9 cellular contexts compared by ENCODE assay signal in genomic region chr4:77146426-77147399, GRCh38. TPM values are rescaled to one million over a fixed set of nuclear protein-coding genes. Genes with fewer than 3 reads are reported as not detected.
A peak's percentile ranks its signal among the peaks of the same experiment; 100 is the strongest.
DNase-seq lines count a peak whose midpoint lies in the region; ATAC-seq and TF ChIP-seq lines count a peak whose summit lies in the region.
"Had no signal": no experiment of that assay in that cellular context is flagged by ENCODE, and none has a peak within 500 bp of the region (broad histone marks: within the 10 kb centered on the region; RNA-seq: fewer than 3 reads in every experiment).

No MANE protein-coding gene starts in this region.

- no peak overlapping the region for H4K91ac ChIP-seq in H9 (ENCODE audit: insufficient read length, low read depth, low read length)

- no peaks in the 10 kb centered on the region for H3K36me3 ChIP-seq in GM23248 (ENCODE audit: low read depth)
- no peaks in the 10 kb centered on the region for H3K36me3 ChIP-seq in MG63

- no peaks in the 10 kb centered on the region for H3K79me2 ChIP-seq in GM23248 (ENCODE audit: insufficient read depth)
- H3K79me2 ChIP-seq in H9 (ENCODE audit: insufficient read depth, low read length): no peaks in the 10 kb centered on the region

- no peak overlapping the region for H3T11ph ChIP-seq in H9 (ENCODE audit: low read length)

- no peak overlapping the region for H3K4ac ChIP-seq in H9 (ENCODE audit: low read depth, low read length)

- H3K4me1 Mint-ChIP-seq in T-helper 2 cell treated with Interferon-gamma antibody and Interleukin-4, amounts not matched to agents 5 μg/mL and 100 μg/mL, for 36 hours (ENCODE audit: low read depth): peaks cover 32% of the 10 kb centered on the region
- H3K4me1 Mint-ChIP-seq in memory B cell (peaks cover 13% of the 10 kb centered on the region), H9 (peaks cover 3 to 14% of the 10 kb centered on the region in 2 experiments; a peak in 3 of 4 replicates)

- 66 to 68% methylated on average over 5 of the region's 5 CpGs for whole genome bisulfite sequencing in GM23248 (ENCODE audit: low coverage in 1 of 2, low lambda C conversion rate in 2 of 2, missing lambda C conversion rate in 2 of 2), 2 experiments
- no CpG with 5 or more reads among the region's 5 CpGs for WGBS in H9 (ENCODE audit: extremely low coverage, insufficient read length, low lambda C conversion rate)

- H3K9me3 ChIP-seq in GM23248 (ENCODE audit: low read depth): no peaks in the 10 kb centered on the region
- H3K9me3 ChIP-seq in MG63: no peaks in the 10 kb centered on the region
- H3K9me3 ChIP-seq in H9 (ENCODE audit: control insufficient read depth, low read depth, low read length): no peaks in the 10 kb centered on the region

- no peaks in the 10 kb centered on the region for H3K36me3 Mint-ChIP-seq in T-helper 2 cell treated with Interferon-gamma antibody and Interleukin-4, amounts not matched to agents 5 μg/mL and 100 μg/mL, for 36 hours (ENCODE audit: low read depth)
- H3K36me3 Mint-ChIP-seq in memory B cell (peaks cover 2% of the 10 kb centered on the region), H9 (ENCODE audit: insufficient read depth in 1 of 3, low read depth in 3 of 3) (no peaks in the 10 kb centered on the region)

- H2BK5ac ChIP-seq in H9 (ENCODE audit: insufficient read length, low read length): no peak overlapping the region

- H4K8ac ChIP-seq in H9 (replicated peaks; ENCODE audit: insufficient read length, low read depth, low read length): no peak overlapping the region

- H3K9ac ChIP-seq in GM23248 (no peak overlapping the region), H9 (ENCODE audit: extremely low read depth, insufficient read length, low read length) (no peak overlapping the region)

- peak overlapping the region; percentile 89 for H3K27ac Mint-ChIP-seq in T-helper 2 cell treated with Interferon-gamma antibody and Interleukin-4, amounts not matched to agents 5 μg/mL and 100 μg/mL, for 36 hours
- H3K27ac Mint-ChIP-seq in memory B cell (peak overlapping the region; percentile 28), H9 (no peak overlapping the region)

- H3K4me2 ChIP-seq in GM23248 (ENCODE audit: unreplicated experiment) (peak overlapping the region; percentile 54), H9 (ENCODE audit: insufficient read depth, insufficient read length, low read length) (no peak overlapping the region)

- no peak overlapping the region for H3K18ac ChIP-seq in H9 (ENCODE audit: insufficient read length, low read depth, low read length)

- H2BK15ac ChIP-seq in H9 (ENCODE audit: low read depth, low read length): no peak overlapping the region

- no peaks in the 10 kb centered on the region for H3K79me1 ChIP-seq in H9 (ENCODE audit: insufficient read depth, low read depth, low read length, poor library complexity, severe bottlenecking)

- H4K20me1 ChIP-seq in GM23248 (ENCODE audit: insufficient read depth) (no peaks in the 10 kb centered on the region), H9 (ENCODE audit: control insufficient read depth, insufficient read depth, insufficient read length) (no peaks in the 10 kb centered on the region)

- no peaks in the 10 kb centered on the region for H3K27me3 Mint-ChIP-seq in T-helper 2 cell treated with Interferon-gamma antibody and Interleukin-4, amounts not matched to agents 5 μg/mL and 100 μg/mL, for 36 hours (ENCODE audit: low read depth)
- H3K27me3 Mint-ChIP-seq in memory B cell (no peaks in the 10 kb centered on the region), H9 (ENCODE audit: low read depth) (no peaks in the 10 kb centered on the region; the same call in 1 of the 2 replicates)

- H2AK5ac ChIP-seq in H9 (ENCODE audit: insufficient read length, low read length): no peak overlapping the region

- H3K4me3 Mint-ChIP-seq in T-helper 2 cell treated with Interferon-gamma antibody and Interleukin-4, amounts not matched to agents 5 μg/mL and 100 μg/mL, for 36 hours: peak overlapping the region; percentile 63
- H3K4me3 Mint-ChIP-seq in memory B cell (no peak overlapping the region), H9 (no peak overlapping the region)

- TF ChIP-seq CTCF in 22Rv1 (IDR thresholded peaks at IDR 0.05) (no peak), H9 (conservative IDR thresholded peaks at IDR 0.05) (no peak)

- H2BK20ac ChIP-seq in H9 (ENCODE audit: low read depth, low read length, poor library complexity, severe bottlenecking): no peak overlapping the region

- no peak overlapping the region for H3K23ac ChIP-seq in H9 (ENCODE audit: insufficient read length, low read depth, low read length)

- H3F3A ChIP-seq in GM23248 (ENCODE audit: insufficient read depth): peaks cover 23% of the 10 kb centered on the region

- no peak overlapping the region for H2BK120ac ChIP-seq in H9 (ENCODE audit: low read depth, low read length, poor library complexity, severe bottlenecking)

- in situ Hi-C loops in GM23248 (cut with MboI): no loop called here

- H3K14ac ChIP-seq in H9 (ENCODE audit: insufficient read depth, low read length): no peak overlapping the region

- H3K56ac ChIP-seq in H9 (ENCODE audit: insufficient read length, low read depth, low read length): no peak overlapping the region

- no peaks in the 10 kb centered on the region for H3K9me2 ChIP-seq in GM23248 (ENCODE audit: insufficient read depth)

- H3K27me3 ChIP-seq in GM23248 (replicated peaks; ENCODE audit: insufficient read depth) (no peaks in the 10 kb centered on the region), MG63 (no peaks in the 10 kb centered on the region), H9 (ENCODE audit: insufficient read depth, low read length) (no peaks in the 10 kb centered on the region)

- H2AFZ ChIP-seq in GM23248 (peak overlapping the region; percentile 38), H9 (ENCODE audit: low read length) (no peak overlapping the region)

- H3K27ac ChIP-seq in 22Rv1 (peak overlapping the region; percentile 94), GM23248 (peak overlapping the region; percentile 32), H9 (ENCODE audit: insufficient read length, low read depth, low read length) (no peak overlapping the region)

- DNase-seq in GM23248 (peak; percentile 62), memory B cell (ENCODE audit: low spot score in 2 of 2) (no peak), DMS79 treated with DMSO at 0.1 percent for 48 hours (lab: John Stamatoyannopoulos, UW) (no peak), MG63 (no peak), H9 (no peak), NCI-H446 (lab: John Stamatoyannopoulos, UW) (no peak)
- no peak for DNase-seq in T-helper 2 cell treated with Interferon-gamma antibody and Interleukin-4, amounts not matched to agents 5 μg/mL and 100 μg/mL, for 36 hours (ENCODE audit: low spot score)
- DNase-seq: activated gamma-delta T cell treated with Interleukin-2 at 50 U/mL for 16 hours had no signal

- H3K9me3 Mint-ChIP-seq in T-helper 2 cell treated with Interferon-gamma antibody and Interleukin-4, amounts not matched to agents 5 μg/mL and 100 μg/mL, for 36 hours: no peaks in the 10 kb centered on the region
- H3K9me3 Mint-ChIP-seq in memory B cell (no peaks in the 10 kb centered on the region), H9 (no peaks in the 10 kb centered on the region)

- ATAC-seq in memory B cell (ENCODE audit: low read depth): peak; percentile 55

- no peak overlapping the region for H2BK12ac ChIP-seq in H9 (ENCODE audit: insufficient read length, low read depth, low read length)

- H3K4me1 ChIP-seq in GM23248 (ENCODE audit: insufficient read depth) (peaks cover 24% of the 10 kb centered on the region), H9 (ENCODE audit: insufficient read depth, low read length) (no peaks in the 10 kb centered on the region; the same call in 1 of the 2 replicates)

- no peak overlapping the region for H3K4me3 ChIP-seq in GM23248
- no peak overlapping the region for H3K4me3 ChIP-seq in MG63

- H4K5ac ChIP-seq in H9 (ENCODE audit: insufficient read length, low read depth, low read length): no peak overlapping the region

- no peaks in the 10 kb centered on the region for H3K23me2 ChIP-seq in H9 (ENCODE audit: insufficient read length, low read depth, low read length, poor library complexity, severe bottlenecking)

RNA-seq across cellular contexts. Expression of gene CCNG2, which starts 10.3 kb away (rescaled TPM):
- 34.0 and 40.0 TPM in 2 replicates for total RNA-seq in GM23248 (2014; rRNA removed; shearing (Covaris generic))
- 31.2 and 32.6 TPM in 2 replicates for polyA plus RNA-seq in GM23248 (2016; fragmentation: Nextera tagmentation; extraction: Ambion mirVana)
- total RNA-seq in MG63 (2014; rRNA removed; shearing (Covaris generic); ENCODE audit: low replicate concordance): 10.1 and 19.2 TPM in 2 replicates
- total RNA-seq in H9 (2021): 9.9 and 10.6 TPM in 2 replicates

Comparison
In these comparisons a context has a peak if more than half of its experiments do, and no peak if none do; other contexts are left out.
1. H3K27ac Mint-ChIP-seq: peak in T-helper 2 cell treated with Interferon-gamma antibody and Interleukin-4, amounts not matched to agents 5 μg/mL and 100 μg/mL, for 36 hours (single experiment) and memory B cell (single experiment); none in H9 (0 of 3).